34 cellular contexts compared by ENCODE assay signal in genomic region chr10:19860107-19860506, GRCh38. TPM values are rescaled to one million over a fixed set of nuclear protein-coding genes. Genes with fewer than 3 reads are reported as not detected.
"Had no signal": no experiment of that assay in that cellular context is flagged by ENCODE, and none has a peak within 500 bp of the region (broad histone marks: within the 10 kb centered on the region; RNA-seq: fewer than 3 reads in every experiment).

No MANE protein-coding gene starts in this region.

- H3K27me3 ChIP-seq: adrenal gland, body of pancreas, brain microvascular endothelial cell, breast epithelium had no signal

- H3K9me3 ChIP-seq: adrenal gland, body of pancreas, breast epithelium had no signal

- H3K4me3 ChIP-seq: adrenal gland, body of pancreas, breast epithelium had no signal

- H3K36me3 ChIP-seq: adrenal gland, brain microvascular endothelial cell, breast epithelium had no signal

- H3K4me1 ChIP-seq: breast epithelium had no signal

- H3K27ac ChIP-seq: adrenal gland, body of pancreas, brain microvascular endothelial cell, breast epithelium, VCaP had no signal

- ATAC-seq: activated CD8-positive, alpha-beta T cell treated with anti-CD3 and anti-CD28 coated beads for 36 hours; activated naive CD4-positive, alpha-beta T cell treated with anti-CD3 and anti-CD28 coated beads, Interleukin-2, amount 50 U/mL, for 72 hours; activated T-cell treated with anti-CD3 and anti-CD28 coated beads, Interleukin-2, amount 50 U/mL, for 4 hours; activated T-cell treated with anti-CD3 and anti-CD28 coated beads, Interleukin-2, amount 50 U/mL, for 72 hours; activated T-helper 17 cell treated with anti-CD3 and anti-CD28 coated beads, Interleukin-2, amount 50 U/mL, for 72 hours; body of pancreas had no signal

- DNase-seq: activated B cell treated with CpG ODN at 0.5 μM for 24 hours; activated CD4-positive, alpha-beta memory T cell treated with anti-CD3 and anti-CD28 coated beads for 36 hours; activated CD4-positive, alpha-beta T cell treated with anti-CD3 and anti-CD28 coated beads for 4 hours; activated CD4-positive, alpha-beta T cell treated with anti-CD3 and anti-CD28 coated beads, Interleukin-2, amount 10 ng/mL, durations not matched to agents 24 days and 14 days; activated CD4-positive, alpha-beta T cell treated with anti-CD3 and anti-CD28 coated beads, Interleukin-2, amount 50 U/mL, for 1 hour; activated CD4-positive, alpha-beta T cell treated with anti-CD3 and anti-CD28 coated beads, Interleukin-2, amount 50 U/mL, for 4 hours; activated CD4-positive, CD25-positive, alpha-beta regulatory T cell treated with anti-CD3 and anti-CD28 coated beads, Interleukin-2, amount 50 U/mL, for 72 hours; activated CD8-positive, alpha-beta memory T cell treated with anti-CD3 and anti-CD28 coated beads, Interleukin-2, amount 50 U/mL, for 4 hours; activated CD8-positive, alpha-beta T cell treated with anti-CD3 and anti-CD28 coated beads for 36 hours; activated effector memory CD4-positive, alpha-beta T cell treated with anti-CD3 and anti-CD28 coated beads, Interleukin-2, amount 50 U/mL, for 16 hours; activated gamma-delta T cell treated with Interleukin-2 at 50 U/mL for 16 hours; activated naive CD4-positive, alpha-beta T cell; activated naive CD4-positive, alpha-beta T cell treated with anti-CD3 and anti-CD28 coated beads for 36 hours; activated naive CD4-positive, alpha-beta T cell treated with anti-CD3 and anti-CD28 coated beads, Interleukin-2, amount 50 U/mL, for 16 hours; activated naive CD8-positive, alpha-beta T cell treated with anti-CD3 and anti-CD28 coated beads for 36 hours; activated T-cell treated with anti-CD3 and anti-CD28 coated beads for 4 hours; activated T-cell treated with anti-CD3 and anti-CD28 coated beads, Interleukin-2, amount 50 U/mL, for 1 hour; activated T-cell treated with anti-CD3 and anti-CD28 coated beads, Interleukin-2, amount 50 U/mL, for 4 hours; activated T-cell treated with anti-CD3 and anti-CD28 coated beads, Interleukin-2, amount 50 U/mL, for 72 hours; adrenal gland; amniotic stem cell; aorta; body of pancreas; brain microvascular endothelial cell; central memory CD4-positive, alpha-beta T cell; T-helper 1 cell; T-helper 2 cell; T-helper 9 cell had no signal

RNA-seq across cellular contexts. Expression of gene PLXDC2, which starts 43.9 kb away (rescaled TPM):
- total RNA-seq: activated CD4-positive, alpha-beta memory T cell treated with anti-CD3 and anti-CD28 coated beads for 36 hours; activated CD4-positive, alpha-beta T cell treated with anti-CD3 and anti-CD28 coated beads, Interleukin-2, amount 10 ng/mL, durations not matched to agents 24 days and 14 days; activated CD8-positive, alpha-beta memory T cell treated with anti-CD3 and anti-CD28 coated beads for 36 hours; activated CD8-positive, alpha-beta T cell treated with anti-CD3 and anti-CD28 coated beads for 36 hours; activated naive CD4-positive, alpha-beta T cell treated with anti-CD3 and anti-CD28 coated beads for 36 hours; activated naive CD4-positive, alpha-beta T cell treated with anti-CD3 and anti-CD28 coated beads, Interleukin-2, amount 50 U/mL, for 72 hours; activated T-helper 1 cell treated with anti-CD3 and anti-CD28 coated beads, Interleukin-12 subunit alpha, Interleukin-12 subunit beta, Interleukin-2, Interleukin-4 antibody, amounts not matched to agents 30 ng/mL and 10 ng/mL and 1 ng/mL, durations not matched to agents 14 hours and 24 hours and 36 hours; activated T-helper 17 cell treated with anti-CD3 and anti-CD28 coated beads, Interleukin-2, amount 50 U/mL, for 72 hours had no signal
